ENCODE assay signal across 11 cellular contexts in genomic region chr14:72643317-72643801, GRCh38.
DNase-seq lines count a peak whose midpoint lies in the region; ATAC-seq, FAIRE-seq and TF ChIP-seq lines count a peak whose summit lies in the region.
"Had no signal": no experiment of that assay in that cellular context is flagged by ENCODE, and none has a peak within 500 bp of the region (broad histone marks: within the 10 kb centered on the region; RNA-seq: fewer than 3 reads in every experiment).

No MANE protein-coding gene starts in this region.

- no peak for TF ChIP-seq POLR2A in erythroblast (IDR thresholded peaks at IDR 0.05; ENCODE audit: low read length)

- POLR2A ChIA-PET in activated CD8-positive, alpha-beta T cell treated with anti-CD3 and anti-CD28 coated beads, Interleukin-2, amount 10 ng/mL, durations not matched to agents 7 days and 5 days (lab: Charles Lee), result no interaction called here

- H3K9me3 Mint-ChIP-seq in activated CD8-positive, alpha-beta T cell treated with anti-CD3 and anti-CD28 coated beads, Interleukin-2, amount 10 ng/mL, durations not matched to agents 7 days and 5 days (ENCODE audit: insufficient read depth), result peaks cover 14% of the 10 kb centered on the region

- no peaks in the 10 kb centered on the region for H3F3A ChIP-seq in MM.1S (ENCODE audit: insufficient read depth, low read length)

- H4K20me1 ChIP-seq in MM.1S (ENCODE audit: insufficient read depth, low read length), result no peaks in the 10 kb centered on the region

- H3K27ac ChIP-seq in SJCRH30, result no peak overlapping the region
- H3K27ac ChIP-seq in pancreas, result no peak overlapping the region
- H3K27ac ChIP-seq in MM.1S (ENCODE audit: low read length), result no peak overlapping the region
- H3K27ac ChIP-seq: parathyroid adenoma, VCaP had no signal

- no peak overlapping the region for H3K4me2 ChIP-seq in MM.1S (ENCODE audit: low read depth, low read length)

- H3K27me3 ChIP-seq in SJCRH30 (no peaks in the 10 kb centered on the region), pancreas (no peaks in the 10 kb centered on the region), MM.1S (replicated peaks; ENCODE audit: insufficient read depth, low read length) (no peaks in the 10 kb centered on the region)

- TF ChIP-seq CTCF in fibroblast of mammary gland (conservative IDR thresholded peaks at IDR 0.05; ENCODE audit: control insufficient read depth, insufficient read depth, low read depth, low read length) (no peak), pancreas (IDR thresholded peaks at IDR 0.05) (no peak), MM.1S (IDR thresholded peaks at IDR 0.05; ENCODE audit: low read length) (no peak)

- no peak overlapping the region for H3K9ac ChIP-seq in MM.1S (ENCODE audit: low read length)
- H3K9ac ChIP-seq: parathyroid adenoma had no signal

- no peaks in the 10 kb centered on the region for H3K36me3 ChIP-seq in SJCRH30
- H3K36me3 ChIP-seq in pancreas, result no peaks in the 10 kb centered on the region
- no peaks in the 10 kb centered on the region for H3K36me3 ChIP-seq in MM.1S (replicated peaks; ENCODE audit: insufficient read depth, low read length)

- no peak overlapping the region for H2AFZ ChIP-seq in MM.1S (ENCODE audit: low read length)
- H2AFZ ChIP-seq: parathyroid adenoma had no signal

- no peaks in the 10 kb centered on the region for H3K9me3 ChIP-seq in SJCRH30 (replicated peaks)
- no peaks in the 10 kb centered on the region for H3K9me3 ChIP-seq in pancreas
- H3K9me3 ChIP-seq in MM.1S (replicated peaks; ENCODE audit: insufficient read depth, low read length), result no peaks in the 10 kb centered on the region

- H3K4me3 Mint-ChIP-seq in activated CD8-positive, alpha-beta T cell treated with anti-CD3 and anti-CD28 coated beads, Interleukin-2, amount 10 ng/mL, durations not matched to agents 7 days and 5 days, result no peak overlapping the region

- DNase-seq in Daoy (ENCODE audit: low read depth) (peak; percentile 98), SJCRH30 (peak; percentile 13 to 22), fibroblast of mammary gland (ENCODE audit: low read depth) (peak; percentile 98), pancreas (no peak), erythroblast (lab: John Stamatoyannopoulos, UW) (no peak), MM.1S (no peak)
- no peak for DNase-seq in activated CD8-positive, alpha-beta T cell treated with anti-CD3 and anti-CD28 coated beads, Interleukin-2, amount 10 ng/mL, durations not matched to agents 7 days and 5 days
- DNase-seq: NCI-H1930 had no signal

- H3K27me3 Mint-ChIP-seq in activated CD8-positive, alpha-beta T cell treated with anti-CD3 and anti-CD28 coated beads, Interleukin-2, amount 10 ng/mL, durations not matched to agents 7 days and 5 days (ENCODE audit: low read depth), result peaks cover 29% of the 10 kb centered on the region

- H3K27ac Mint-ChIP-seq in activated CD8-positive, alpha-beta T cell treated with anti-CD3 and anti-CD28 coated beads, Interleukin-2, amount 10 ng/mL, durations not matched to agents 7 days and 5 days, result no peak overlapping the region

- H3K4me1 ChIP-seq in SJCRH30 (no peaks in the 10 kb centered on the region), pancreas (no peaks in the 10 kb centered on the region), MM.1S (ENCODE audit: low read length) (no peaks in the 10 kb centered on the region)
- H3K4me1 ChIP-seq: parathyroid adenoma had no signal

- H3K36me3 Mint-ChIP-seq in activated CD8-positive, alpha-beta T cell treated with anti-CD3 and anti-CD28 coated beads, Interleukin-2, amount 10 ng/mL, durations not matched to agents 7 days and 5 days (ENCODE audit: low read depth), result no peaks in the 10 kb centered on the region

- no peak for FAIRE-seq in pancreas (lab: Jason Lieb, UNC)

- intact Hi-C loops in pancreas (cut with DNase I), result no loop called here

- CTCF ChIA-PET in activated CD8-positive, alpha-beta T cell treated with anti-CD3 and anti-CD28 coated beads, Interleukin-2, amount 10 ng/mL, durations not matched to agents 7 days and 5 days (lab: Charles Lee), result no interaction called here

- WGBS in pancreas, 2 donors, result 69 to 74% methylated on average over 5 of the region's 5 CpGs

- no peaks in the 10 kb centered on the region for H3K4me1 Mint-ChIP-seq in activated CD8-positive, alpha-beta T cell treated with anti-CD3 and anti-CD28 coated beads, Interleukin-2, amount 10 ng/mL, durations not matched to agents 7 days and 5 days (ENCODE audit: low read depth)

- no peaks in the 10 kb centered on the region for H3K79me2 ChIP-seq in MM.1S (ENCODE audit: low read length)
- H3K79me2 ChIP-seq: parathyroid adenoma had no signal

- H3K4me3 ChIP-seq in SJCRH30 (no peak overlapping the region), fibroblast of mammary gland (ENCODE audit: control insufficient read depth, low read depth, low read length) (no peak overlapping the region), pancreas (no peak overlapping the region), MM.1S (ENCODE audit: low read length) (no peak overlapping the region)

- ATAC-seq in pancreas (peak in 3 of 4 donors; percentile 43 to 76 (median 47)), GM19023 (IDR thresholded peaks at IDR 0.05; ENCODE audit: unreplicated experiment) (no peak)
- ATAC-seq in activated CD8-positive, alpha-beta T cell treated with anti-CD3 and anti-CD28 coated beads, Interleukin-2, amount 10 ng/mL, durations not matched to agents 7 days and 5 days, result no peak

- no peaks in the 10 kb centered on the region for H3K9me2 ChIP-seq in MM.1S (replicated peaks; ENCODE audit: insufficient read depth, low read length)

Comparison
In these comparisons a context has a peak if more than half of its experiments do, and no peak if none do; other contexts are left out.
1. DNase-seq: peak in Daoy (single experiment), SJCRH30 (2 of 2) and fibroblast of mammary gland (single experiment); none in pancreas (0 of 6), erythroblast (0 of 2), MM.1S (single experiment) and activated CD8-positive, alpha-beta T cell treated with anti-CD3 and anti-CD28 coated beads, Interleukin-2, amount 10 ng/mL, durations not matched to agents 7 days and 5 days (single experiment).
2. ATAC-seq: peak in pancreas (3 of 4); none in activated CD8-positive, alpha-beta T cell treated with anti-CD3 and anti-CD28 coated beads, Interleukin-2, amount 10 ng/mL, durations not matched to agents 7 days and 5 days (single experiment) and GM19023 (single experiment).